ENCODE assay signal across 9 cellular contexts in genomic region chr4:132085105-132085504, GRCh38.
"Had no signal": no experiment of that assay in that cellular context is flagged by ENCODE, and none has a peak within 500 bp of the region (broad histone marks: within the 10 kb centered on the region; RNA-seq: fewer than 3 reads in every experiment).

No MANE protein-coding gene starts in this region.

- H3K4me1 ChIP-seq: HAP-1 had no signal

- H3K9me3 ChIP-seq: HAP-1 had no signal

- H3K27ac ChIP-seq: GM23248 had no signal

- ATAC-seq: HCT116, K562 had no signal

- H3K36me3 ChIP-seq: HAP-1 had no signal

- FAIRE-seq: HTR-8/SVneo, K562 had no signal

- H3K4me3 ChIP-seq: GM23248, HAP-1, K562 had no signal

- DNase-seq: GM23248, GOT3, H7, HFFc6, IMR-90 had no signal
